In the genomic region with DNA sequence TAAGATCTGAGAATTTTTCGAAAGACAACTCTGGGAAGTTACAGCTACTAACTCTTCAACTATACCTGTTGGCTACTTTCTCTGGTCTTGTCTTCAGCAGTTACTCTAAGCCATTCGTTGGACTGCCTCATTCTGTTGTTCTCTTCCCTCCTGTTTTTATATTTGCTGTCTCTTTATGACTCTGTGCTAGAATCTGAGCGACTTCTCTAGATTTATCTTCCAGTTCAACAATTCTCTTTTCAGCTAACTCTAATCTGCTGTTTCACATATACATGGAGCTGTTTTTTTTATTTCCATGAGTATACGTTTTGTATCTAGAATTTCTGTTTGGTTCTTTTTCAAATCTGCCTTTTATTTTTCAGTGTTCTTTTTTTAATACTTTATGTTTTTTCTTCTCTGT, we compare ENCODE assay signal across 2 cellular contexts.
A peak's percentile ranks its signal among the peaks of the same experiment; 100 is the strongest.
TF ChIP-seq lines count a peak whose summit lies in the region.

No MANE protein-coding gene starts in this region.

TF ChIP-seq in SK-N-SH treated with all-trans-retinoic acid at 6 μM for 48 hours, 23 proteins besides CTCF, POLR2A, EP300 and RAD21 (continued from another document):
- TF ChIP-seq ZNF70 (CRISPR knock-in tag; IDR thresholded peaks at IDR 0.05), result no peak
- TF ChIP-seq ZFP30 (CRISPR knock-in tag; IDR thresholded peaks at IDR 0.05), result peak; percentile 91
- TF ChIP-seq PPARA (CRISPR knock-in tag; IDR thresholded peaks at IDR 0.05; ENCODE audit: borderline replicate concordance), result no peak
- no peak for TF ChIP-seq ESRRG (CRISPR knock-in tag; IDR thresholded peaks at IDR 0.05)
- no peak for TF ChIP-seq OSR1 (CRISPR knock-in tag; IDR thresholded peaks at IDR 0.05)

TF ChIP-seq in liver, 16 proteins besides CTCF, POLR2A, EP300 and RAD21 (continued from another document):
- TF ChIP-seq, protein P1, sequence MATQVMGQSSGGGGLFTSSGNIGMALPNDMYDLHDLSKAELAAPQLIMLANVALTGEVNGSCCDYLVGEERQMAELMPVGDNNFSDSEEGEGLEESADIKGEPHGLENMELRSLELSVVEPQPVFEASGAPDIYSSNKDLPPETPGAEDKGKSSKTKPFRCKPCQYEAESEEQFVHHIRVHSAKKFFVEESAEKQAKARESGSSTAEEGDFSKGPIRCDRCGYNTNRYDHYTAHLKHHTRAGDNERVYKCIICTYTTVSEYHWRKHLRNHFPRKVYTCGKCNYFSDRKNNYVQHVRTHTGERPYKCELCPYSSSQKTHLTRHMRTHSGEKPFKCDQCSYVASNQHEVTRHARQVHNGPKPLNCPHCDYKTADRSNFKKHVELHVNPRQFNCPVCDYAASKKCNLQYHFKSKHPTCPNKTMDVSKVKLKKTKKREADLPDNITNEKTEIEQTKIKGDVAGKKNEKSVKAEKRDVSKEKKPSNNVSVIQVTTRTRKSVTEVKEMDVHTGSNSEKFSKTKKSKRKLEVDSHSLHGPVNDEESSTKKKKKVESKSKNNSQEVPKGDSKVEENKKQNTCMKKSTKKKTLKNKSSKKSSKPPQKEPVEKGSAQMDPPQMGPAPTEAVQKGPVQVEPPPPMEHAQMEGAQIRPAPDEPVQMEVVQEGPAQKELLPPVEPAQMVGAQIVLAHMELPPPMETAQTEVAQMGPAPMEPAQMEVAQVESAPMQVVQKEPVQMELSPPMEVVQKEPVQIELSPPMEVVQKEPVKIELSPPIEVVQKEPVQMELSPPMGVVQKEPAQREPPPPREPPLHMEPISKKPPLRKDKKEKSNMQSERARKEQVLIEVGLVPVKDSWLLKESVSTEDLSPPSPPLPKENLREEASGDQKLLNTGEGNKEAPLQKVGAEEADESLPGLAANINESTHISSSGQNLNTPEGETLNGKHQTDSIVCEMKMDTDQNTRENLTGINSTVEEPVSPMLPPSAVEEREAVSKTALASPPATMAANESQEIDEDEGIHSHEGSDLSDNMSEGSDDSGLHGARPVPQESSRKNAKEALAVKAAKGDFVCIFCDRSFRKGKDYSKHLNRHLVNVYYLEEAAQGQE (IDR thresholded peaks at IDR 0.05), result no peak
- TF ChIP-seq JUND (IDR thresholded peaks at IDR 0.05), result no peak
- TF ChIP-seq SP1 (IDR thresholded peaks at IDR 0.05), result no peak
- TF ChIP-seq, protein P2, sequence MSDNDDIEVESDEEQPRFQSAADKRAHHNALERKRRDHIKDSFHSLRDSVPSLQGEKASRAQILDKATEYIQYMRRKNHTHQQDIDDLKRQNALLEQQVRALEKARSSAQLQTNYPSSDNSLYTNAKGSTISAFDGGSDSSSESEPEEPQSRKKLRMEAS (IDR thresholded peaks at IDR 0.05), result no peak
- TF ChIP-seq FOXA2 (IDR thresholded peaks at IDR 0.05), result no peak
- TF ChIP-seq GABPA (IDR thresholded peaks at IDR 0.05 in 1 of 2, conservative IDR thresholded peaks at IDR 0.05 in 1 of 2), result no peak
- no peak for TF ChIP-seq HNF4A (conservative IDR thresholded peaks at IDR 0.05)
- TF ChIP-seq TAF1 (conservative IDR thresholded peaks at IDR 0.05), result no peak
- TF ChIP-seq FOXA1 (IDR thresholded peaks at IDR 0.05), result no peak
- TF ChIP-seq, protein P3, sequence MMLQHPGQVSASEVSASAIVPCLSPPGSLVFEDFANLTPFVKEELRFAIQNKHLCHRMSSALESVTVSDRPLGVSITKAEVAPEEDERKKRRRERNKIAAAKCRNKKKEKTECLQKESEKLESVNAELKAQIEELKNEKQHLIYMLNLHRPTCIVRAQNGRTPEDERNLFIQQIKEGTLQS (IDR thresholded peaks at IDR 0.05), result no peak
- TF ChIP-seq, protein P4, sequence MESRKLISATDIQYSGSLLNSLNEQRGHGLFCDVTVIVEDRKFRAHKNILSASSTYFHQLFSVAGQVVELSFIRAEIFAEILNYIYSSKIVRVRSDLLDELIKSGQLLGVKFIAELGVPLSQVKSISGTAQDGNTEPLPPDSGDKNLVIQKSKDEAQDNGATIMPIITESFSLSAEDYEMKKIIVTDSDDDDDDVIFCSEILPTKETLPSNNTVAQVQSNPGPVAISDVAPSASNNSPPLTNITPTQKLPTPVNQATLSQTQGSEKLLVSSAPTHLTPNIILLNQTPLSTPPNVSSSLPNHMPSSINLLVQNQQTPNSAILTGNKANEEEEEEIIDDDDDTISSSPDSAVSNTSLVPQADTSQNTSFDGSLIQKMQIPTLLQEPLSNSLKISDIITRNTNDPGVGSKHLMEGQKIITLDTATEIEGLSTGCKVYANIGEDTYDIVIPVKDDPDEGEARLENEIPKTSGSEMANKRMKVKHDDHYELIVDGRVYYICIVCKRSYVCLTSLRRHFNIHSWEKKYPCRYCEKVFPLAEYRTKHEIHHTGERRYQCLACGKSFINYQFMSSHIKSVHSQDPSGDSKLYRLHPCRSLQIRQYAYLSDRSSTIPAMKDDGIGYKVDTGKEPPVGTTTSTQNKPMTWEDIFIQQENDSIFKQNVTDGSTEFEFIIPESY (IDR thresholded peaks at IDR 0.05), result no peak
- TF ChIP-seq EGR1 (IDR thresholded peaks at IDR 0.05; ENCODE audit: low read depth in 2 of 2), result no peak
- TF ChIP-seq HNF4G (IDR thresholded peaks at IDR 0.05), result no peak
- no peak for TF ChIP-seq NR2F2 (IDR thresholded peaks at IDR 0.05)
TF ChIP-seq in liver: peak in this region for 0.
